27 cellular contexts compared by ENCODE assay signal in genomic region chr2:65626831-65627230, GRCh38.
"Had no signal": no experiment of that assay in that cellular context is flagged by ENCODE, and none has a peak within 500 bp of the region (broad histone marks: within the 10 kb centered on the region; RNA-seq: fewer than 3 reads in every experiment).

No MANE protein-coding gene starts in this region.

- H3K4me1 ChIP-seq: esophagus muscularis mucosa, heart right ventricle, lower lobe of right lung, psoas muscle, spleen, tibial nerve, upper lobe of left lung had no signal

- H3K4me3 ChIP-seq: coronary artery, esophagus muscularis mucosa, heart right ventricle, lower lobe of right lung, psoas muscle, skin epidermis, spleen, thoracic aorta, tibial nerve, upper lobe of left lung had no signal

- ATAC-seq: heart right ventricle; left ventricle myocardium superior; lower lobe of right lung; naive thymus-derived CD8-positive, alpha-beta T cell; psoas muscle; right cardiac atrium; stimulated activated memory B cell treated with anti-CD40 and anti-IgM and Interleukin-4, amounts not matched to agents 10 μg/mL and 1 μg/mL and 100 μg/mL, for 72 hours; stimulated activated naive CD8-positive, alpha-beta T cell treated with anti-CD3 and anti-CD28 coated beads, Interleukin-15, Interleukin-2, amounts not matched to agents 100 U/mL and 50 U/mL, for 24 hours had no signal

- H3K36me3 ChIP-seq: esophagus muscularis mucosa, heart right ventricle, lower lobe of right lung, spleen, thoracic aorta, upper lobe of left lung had no signal

- H3K27ac ChIP-seq: coronary artery, esophagus muscularis mucosa, heart right ventricle, lower lobe of right lung, psoas muscle, skin epidermis, spleen, thoracic aorta, tibial nerve, upper lobe of left lung had no signal

- H3K27me3 ChIP-seq: esophagus muscularis mucosa, tibial nerve, upper lobe of left lung had no signal

- DNase-seq: dermis blood vessel endothelial cell; effector memory CD4-positive, alpha-beta T cell; foreskin melanocyte; glutamatergic neuron; heart right ventricle; hippocampal formation; islet precursor cell; left ventricle myocardium superior; lower lobe of right lung; naive thymus-derived CD8-positive, alpha-beta T cell; nephron progenitor cell; nucleus accumbens; psoas muscle; right cardiac atrium; spleen; stimulated activated CD4-positive, alpha-beta T cell treated with anti-CD3 and anti-CD28 coated beads, Interleukin-4, amount 100 ng/mL, for 4 hours; stimulated activated naive CD8-positive, alpha-beta T cell treated with anti-CD3 and anti-CD28 coated beads, Interleukin-15, Interleukin-2, amounts not matched to agents 100 U/mL and 50 U/mL, for 24 hours; substantia nigra; upper lobe of left lung had no signal

- FAIRE-seq: endothelial cell of umbilical vein, urothelium cell line had no signal

- H3K9me3 ChIP-seq: lower lobe of right lung, psoas muscle, spleen, thoracic aorta had no signal
